Comparison of ENCODE assay signal across 10 cellular contexts in genomic region chr19:39557791-39558622, GRCh38. TPM values are rescaled to one million over a fixed set of nuclear protein-coding genes. Genes with fewer than 3 reads are reported as not detected.
DNase-seq lines count a peak whose midpoint lies in the region; ATAC-seq and TF ChIP-seq lines count a peak whose summit lies in the region.
"Had no signal": no experiment of that assay in that cellular context is flagged by ENCODE, and none has a peak within 500 bp of the region (broad histone marks: within the 10 kb centered on the region; RNA-seq: fewer than 3 reads in every experiment).

No MANE protein-coding gene starts in this region.

- DNase-seq in GM12865 (ENCODE audit: low read depth) (peak; percentile 78), natural killer cell (no peak), HCEC 1CT (no peak), globus pallidus (ENCODE audit: low spot score) (no peak), islet precursor cell (no peak)
- DNase-seq in activated CD4-positive, alpha-beta T cell treated with anti-CD3 and anti-CD28 coated beads, Interleukin-2, amount 10 ng/mL, durations not matched to agents 24 days and 14 days = peak; percentile 76
- DNase-seq: occipital lobe had no signal

- peak overlapping the region; percentile 46 for H3K4me3 ChIP-seq in GM12865 (ENCODE audit: low read depth, low read length)

- peaks cover 29% of the 10 kb centered on the region for H3K4me1 Mint-ChIP-seq in activated CD4-positive, alpha-beta T cell treated with anti-CD3 and anti-CD28 coated beads, Interleukin-2, amount 10 ng/mL, durations not matched to agents 24 days and 14 days
- H3K4me1 Mint-ChIP-seq in natural killer cell = peaks cover 13 to 14% of the 10 kb centered on the region in 2 donors

- no peaks in the 10 kb centered on the region for H3K36me3 ChIP-seq in KOPT-K1 (ENCODE audit: insufficient read depth, low read length)

- H3K36me3 Mint-ChIP-seq in activated CD4-positive, alpha-beta T cell treated with anti-CD3 and anti-CD28 coated beads, Interleukin-2, amount 10 ng/mL, durations not matched to agents 24 days and 14 days (ENCODE audit: low read depth) = no peaks in the 10 kb centered on the region
- no peaks in the 10 kb centered on the region for H3K36me3 Mint-ChIP-seq in natural killer cell
- H3K36me3 Mint-ChIP-seq: brain had no signal

- H3K9me3 ChIP-seq in KOPT-K1 (ENCODE audit: insufficient read depth, low read length, poor library complexity, severe bottlenecking) = no peaks in the 10 kb centered on the region

- H3K9me3 Mint-ChIP-seq in activated CD4-positive, alpha-beta T cell treated with anti-CD3 and anti-CD28 coated beads, Interleukin-2, amount 10 ng/mL, durations not matched to agents 24 days and 14 days = no peaks in the 10 kb centered on the region
- no peaks in the 10 kb centered on the region for H3K9me3 Mint-ChIP-seq in natural killer cell
- H3K9me3 Mint-ChIP-seq: brain had no signal

- H3K27ac Mint-ChIP-seq in activated CD4-positive, alpha-beta T cell treated with anti-CD3 and anti-CD28 coated beads, Interleukin-2, amount 10 ng/mL, durations not matched to agents 24 days and 14 days = peak overlapping the region; percentile 85
- H3K27ac Mint-ChIP-seq in natural killer cell = peak overlapping the region; percentile 36 to 83

- intact Hi-C loops in activated CD4-positive, alpha-beta T cell treated with anti-CD3 and anti-CD28 coated beads, Interleukin-2, amount 10 ng/mL, durations not matched to agents 24 days and 14 days (cut with micrococcal nuclease) = loop anchor here (10.0 kb wide), 2 partner anchors 207 to 287 kb away; partner anchors contain the start of gene FBL
- intact Hi-C loops in natural killer cell (cut with micrococcal nuclease) = no loop called here

- H3K4me3 Mint-ChIP-seq in activated CD4-positive, alpha-beta T cell treated with anti-CD3 and anti-CD28 coated beads, Interleukin-2, amount 10 ng/mL, durations not matched to agents 24 days and 14 days = peak overlapping the region; percentile 72
- peak overlapping the region; percentile 51 for H3K4me3 Mint-ChIP-seq in natural killer cell
- H3K4me3 Mint-ChIP-seq: brain had no signal

- H3K27ac ChIP-seq in KOPT-K1 (ENCODE audit: low read depth, low read length, poor library complexity, severe bottlenecking) = peak overlapping the region; percentile 29

- H3K27me3 Mint-ChIP-seq in activated CD4-positive, alpha-beta T cell treated with anti-CD3 and anti-CD28 coated beads, Interleukin-2, amount 10 ng/mL, durations not matched to agents 24 days and 14 days = no peaks in the 10 kb centered on the region
- H3K27me3 Mint-ChIP-seq in natural killer cell (ENCODE audit: low read depth in 2 of 2) = peaks cover 5 to 12% of the 10 kb centered on the region in 2 donors

- TF ChIP-seq CTCF in GM12865 (IDR thresholded peaks at IDR 0.05; ENCODE audit: insufficient read depth, low read depth, low read length, missing control alignments) = no peak
- TF ChIP-seq CTCF in natural killer cell (IDR thresholded peaks at IDR 0.05) = no peak

- ATAC-seq in natural killer cell (peak in 2 of 3 donors; percentile 24 to 48), HG03354 (IDR thresholded peaks at IDR 0.05; ENCODE audit: poor library complexity, severe bottlenecking, unreplicated experiment) (no peak)

RNA-seq across cellular contexts. Expression of gene EID2, which starts 18.0 kb away (rescaled TPM):
- total RNA-seq in activated CD4-positive, alpha-beta T cell treated with anti-CD3 and anti-CD28 coated beads, Interleukin-2, amount 10 ng/mL, durations not matched to agents 24 days and 14 days = 17.2 and 17.6 TPM in 2 replicates
- total RNA-seq in natural killer cell = 10 to 100 TPM; 11.9 to 19.9 (median 15.6) TPM

RNA-seq across cellular contexts. Expression of gene EID2B, which starts 25.4 kb away (rescaled TPM):
- 3.4 and 3.6 TPM in 2 replicates for total RNA-seq in activated CD4-positive, alpha-beta T cell treated with anti-CD3 and anti-CD28 coated beads, Interleukin-2, amount 10 ng/mL, durations not matched to agents 24 days and 14 days
- 1 to 10 TPM; 4.6 to 6.7 (median 5.8) TPM for total RNA-seq in natural killer cell

RNA-seq across cellular contexts. Expression of gene SELENOV, which starts 43.1 kb away (rescaled TPM):
- not detected in 2 replicates for total RNA-seq in activated CD4-positive, alpha-beta T cell treated with anti-CD3 and anti-CD28 coated beads, Interleukin-2, amount 10 ng/mL, durations not matched to agents 24 days and 14 days
- total RNA-seq in natural killer cell = not detected
- total RNA-seq: occipital lobe had no signal

RNA-seq across cellular contexts. Expression of gene LGALS13, which starts 44.3 kb away (rescaled TPM):
- not detected in 2 replicates for total RNA-seq in activated CD4-positive, alpha-beta T cell treated with anti-CD3 and anti-CD28 coated beads, Interleukin-2, amount 10 ng/mL, durations not matched to agents 24 days and 14 days
- total RNA-seq in natural killer cell = not detected
- total RNA-seq: occipital lobe had no signal

RNA-seq across cellular contexts. Expression of gene DLL3, which starts 59.3 kb away (rescaled TPM):
- total RNA-seq in activated CD4-positive, alpha-beta T cell treated with anti-CD3 and anti-CD28 coated beads, Interleukin-2, amount 10 ng/mL, durations not matched to agents 24 days and 14 days = 2.2 TPM in 2 replicates
- total RNA-seq in natural killer cell = not detected

Comparison
In these comparisons a context has a peak if more than half of its experiments do, and no peak if none do; other contexts are left out.
1. DNase-seq: peak in GM12865 (single experiment) and activated CD4-positive, alpha-beta T cell treated with anti-CD3 and anti-CD28 coated beads, Interleukin-2, amount 10 ng/mL, durations not matched to agents 24 days and 14 days (single experiment); none in natural killer cell (single experiment), HCEC 1CT (single experiment), globus pallidus (single experiment) and islet precursor cell (single experiment).